In genomic region chr2:18299423-18300212, GRCh38 we compare ENCODE assay signal across 9 cellular contexts.
A peak's percentile ranks its signal among the peaks of the same experiment; 100 is the strongest.
DNase-seq lines count a peak whose midpoint lies in the region; ATAC-seq and TF ChIP-seq lines count a peak whose summit lies in the region.
"Had no signal": no experiment of that assay in that cellular context is flagged by ENCODE, and none has a peak within 500 bp of the region (broad histone marks: within the 10 kb centered on the region; RNA-seq: fewer than 3 reads in every experiment).

No MANE protein-coding gene starts in this region.

- peaks cover 2% of the 10 kb centered on the region for H3K79me1 ChIP-seq in trophoblast cell (ENCODE audit: low read length)

- H3K9me3 ChIP-seq in RWPE2 (ENCODE audit: severe bottlenecking) = no peaks in the 10 kb centered on the region
- H3K9me3 ChIP-seq in trophoblast cell (ENCODE audit: insufficient read depth, low read depth, low read length) = no peaks in the 10 kb centered on the region

- H3K27me3 ChIP-seq in RWPE2 (ENCODE audit: insufficient read depth, poor library complexity, severe bottlenecking) = no peaks in the 10 kb centered on the region
- H3K27me3 ChIP-seq in trophoblast cell (ENCODE audit: insufficient read depth, low read length) = no peaks in the 10 kb centered on the region

- peak overlapping the region; percentile 96 for H2BK5ac ChIP-seq in trophoblast cell (ENCODE audit: low read depth, low read length, poor library complexity)

- peak overlapping the region; percentile 35 for H3K4me2 ChIP-seq in trophoblast cell (ENCODE audit: low read length)

- H4K8ac ChIP-seq in trophoblast cell (ENCODE audit: low read depth, low read length) = no peak overlapping the region

- H3K23ac ChIP-seq in trophoblast cell (ENCODE audit: low read length) = no peak overlapping the region

- H2AK5ac ChIP-seq in trophoblast cell (ENCODE audit: low read length) = no peak overlapping the region

- no peak overlapping the region for H3K4ac ChIP-seq in trophoblast cell (ENCODE audit: low read depth, low read length)

- H4K91ac ChIP-seq in trophoblast cell (ENCODE audit: low read depth, low read length) = no peak overlapping the region

- H3K36me3 ChIP-seq in RWPE2 (ENCODE audit: low read depth) = no peaks in the 10 kb centered on the region
- H3K36me3 ChIP-seq in trophoblast cell (ENCODE audit: control insufficient read depth in 1 of 2, insufficient read depth in 2 of 2, low read length in 2 of 2) = no peaks in the 10 kb centered on the region

- peak; percentile 13 for DNase-seq in H4 (ENCODE audit: low spot score)
- peak; percentile 69 for DNase-seq in RWPE2 (ENCODE audit: low spot score)
- DNase-seq in fibroblast of villous mesenchyme (ENCODE audit: low read depth) = peak; percentile 94
- peak; percentile 95 to 98 for DNase-seq in trophoblast cell
- DNase-seq: activated CD8-positive, alpha-beta memory T cell treated with anti-CD3 and anti-CD28 coated beads for 24 hours had no signal

- H2AFZ ChIP-seq in trophoblast cell (ENCODE audit: insufficient read depth, low read length, poor library complexity) = no peak overlapping the region

- H3K27ac ChIP-seq in RWPE2 (ENCODE audit: poor library complexity, severe bottlenecking) (peak overlapping the region; percentile 99), trophoblast cell (ENCODE audit: low read depth, low read length) (peak overlapping the region; percentile 80)

- no peak overlapping the region for H3K9ac ChIP-seq in trophoblast cell (ENCODE audit: low read length)

- no peak overlapping the region for H3K18ac ChIP-seq in trophoblast cell (ENCODE audit: low read length)

- ATAC-seq in RWPE2 (ENCODE audit: low read depth) (peak; percentile 89), GM21717 (IDR thresholded peaks at IDR 0.05; ENCODE audit: unreplicated experiment) (no peak), GM19328 (IDR thresholded peaks at IDR 0.05; ENCODE audit: unreplicated experiment) (no peak), GM18498 (IDR thresholded peaks at IDR 0.05; ENCODE audit: unreplicated experiment) (no peak), GM21367 (IDR thresholded peaks at IDR 0.05; ENCODE audit: unreplicated experiment) (no peak)

- H2BK12ac ChIP-seq in trophoblast cell (ENCODE audit: low read length) = peak overlapping the region; percentile 95

- H3K4me1 ChIP-seq in RWPE2 (ENCODE audit: insufficient read depth, poor library complexity, severe bottlenecking) (peaks cover 29% of the 10 kb centered on the region), trophoblast cell (ENCODE audit: control insufficient read depth in 1 of 2, insufficient read depth in 2 of 2, low read length in 2 of 2) (peaks cover 3 to 7% of the 10 kb centered on the region in 2 experiments)

- TF ChIP-seq CTCF in RWPE2 (IDR thresholded peaks at IDR 0.05; ENCODE audit: poor library complexity, severe bottlenecking) = no peak
- TF ChIP-seq CTCF in fibroblast of villous mesenchyme (IDR thresholded peaks at IDR 0.05; ENCODE audit: insufficient read depth, low read depth, low read length) = no peak

- no peak overlapping the region for H4K12ac ChIP-seq in trophoblast cell (ENCODE audit: low read depth, low read length)

- no peak overlapping the region for H3K14ac ChIP-seq in trophoblast cell (ENCODE audit: low read length)

- H3K4me3 ChIP-seq in RWPE2 (ENCODE audit: severe bottlenecking) (peak overlapping the region; percentile 3), fibroblast of villous mesenchyme (ENCODE audit: low read depth, low read length) (peak overlapping the region; percentile 42), trophoblast cell (ENCODE audit: low read depth, low read length) (no peak overlapping the region)

- no peak overlapping the region for H2BK120ac ChIP-seq in trophoblast cell (ENCODE audit: insufficient read depth, low read length, poor library complexity)

- no CpG with 5 or more reads among the region's 9 CpGs for whole genome bisulfite sequencing in trophoblast cell (ENCODE audit: extremely low coverage, insufficient coverage, insufficient read length)

- no peaks in the 10 kb centered on the region for H3K79me2 ChIP-seq in trophoblast cell (ENCODE audit: control insufficient read depth, insufficient read depth, low read length, poor library complexity)

Comparison
In these comparisons a context has a peak if more than half of its experiments do, and no peak if none do; other contexts are left out.
1. DNase-seq: peak in every context shown above with its lines; median percentile 96 in trophoblast cell; 94 in fibroblast of villous mesenchyme; 69 in RWPE2; 13 in H4.